ENCODE assay signal across 8 cellular contexts in genomic region chr7:107924841-107925490, GRCh38. TPM values are rescaled to one million over a fixed set of nuclear protein-coding genes. Genes with fewer than 3 reads are reported as not detected.
DNase-seq lines count a peak whose midpoint lies in the region; ATAC-seq and TF ChIP-seq lines count a peak whose summit lies in the region.

No MANE protein-coding gene starts in this region.

- ATAC-seq in GM21390 (IDR thresholded peaks at IDR 0.05; ENCODE audit: unreplicated experiment) (peak; percentile 93), HG03457 (IDR thresholded peaks at IDR 0.05; ENCODE audit: unreplicated experiment) (peak; percentile 78)

- DNase-seq in GM13977 (ENCODE audit: low spot score) (peak; percentile 26), fibroblast of villous mesenchyme (ENCODE audit: low read depth) (peak; percentile 43), DMS114 treated with DMSO at 0.1 percent for 48 hours (lab: John Stamatoyannopoulos, UW; ENCODE audit: unreplicated experiment) (no peak), hippocampal formation (lab: John Stamatoyannopoulos, UW) (no peak), tibial artery (no peak)
- no peak for DNase-seq in NK-92 treated with Interleukin-12 subunit alpha and Interleukin-12 subunit beta, amount 100 ng/mL, for 24 hours (lab: John Stamatoyannopoulos, UW)

- no peaks in the 10 kb centered on the region for H3K27me3 ChIP-seq in tibial artery

- intact Hi-C loops in tibial artery (cut with DNase I; ENCODE audit: low total_unique reads) = no loop called here

- in situ Hi-C loops in GM13977 (cut with MboI; ENCODE audit: low pct_unique_long_range_greater_than_20kb, low sequenced_read_pairs, unreplicated experiment) = no loop called here

- H3K4me3 ChIP-seq in fibroblast of villous mesenchyme (ENCODE audit: low read depth, low read length) (no peak overlapping the region), tibial artery (no peak overlapping the region)

- no peak overlapping the region for H3K27ac ChIP-seq in tibial artery

- H3K4me1 ChIP-seq in tibial artery = no peaks in the 10 kb centered on the region

- H3K36me3 ChIP-seq in tibial artery = peaks cover 22 to 96% (median 71%) of the 10 kb centered on the region in 3 donors

- no peak for TF ChIP-seq CTCF in GM13977 (IDR thresholded peaks at IDR 0.05; ENCODE audit: extremely low read depth, insufficient read depth, missing control alignments)
- no peak for TF ChIP-seq CTCF in fibroblast of villous mesenchyme (IDR thresholded peaks at IDR 0.05; ENCODE audit: insufficient read depth, low read depth, low read length)
- TF ChIP-seq CTCF in tibial artery (IDR thresholded peaks at IDR 0.05) = no peak

- H3K9me3 ChIP-seq in tibial artery = no peaks in the 10 kb centered on the region

RNA-seq across cellular contexts. Expression of gene DLD, which starts 34.0 kb away (rescaled TPM):
- 51.5 and 63.9 TPM in 2 replicates for total RNA-seq in fibroblast of villous mesenchyme

Comparison
In these comparisons a context has a peak if more than half of its experiments do, and no peak if none do; other contexts are left out.
1. DNase-seq: peak in GM13977 (single experiment) and fibroblast of villous mesenchyme (single experiment); none in DMS114 treated with DMSO at 0.1 percent for 48 hours (single experiment), NK-92 treated with Interleukin-12 subunit alpha and Interleukin-12 subunit beta, amount 100 ng/mL, for 24 hours (single experiment), hippocampal formation (0 of 2) and tibial artery (0 of 2).